ENCODE assay signal across 9 cellular contexts in genomic region chr1:43976045-43976444, GRCh38. TPM values are rescaled to one million over a fixed set of nuclear protein-coding genes. Genes with fewer than 3 reads are reported as not detected.
A peak's percentile ranks its signal among the peaks of the same experiment; 100 is the strongest.
DNase-seq lines count a peak whose midpoint lies in the region; ATAC-seq, FAIRE-seq and TF ChIP-seq lines count a peak whose summit lies in the region.
"Had no signal": no experiment of that assay in that cellular context is flagged by ENCODE, and none has a peak within 500 bp of the region (broad histone marks: within the 10 kb centered on the region; RNA-seq: fewer than 3 reads in every experiment).

No MANE protein-coding gene starts in this region.

- H2BK5ac ChIP-seq in IMR-90 (ENCODE audit: low read depth, low read length, poor library complexity, severe bottlenecking): no peak overlapping the region

- peak overlapping the region; percentile 65 for H3K4me2 ChIP-seq in IMR-90 (ENCODE audit: low read depth, low read length)
- peak overlapping the region; percentile 100 for H3K4me2 ChIP-seq in mammary epithelial cell (ENCODE audit: insufficient read depth, low read depth, low read length)

- peaks cover 35% of the 10 kb centered on the region for H3K9me1 ChIP-seq in IMR-90 (ENCODE audit: insufficient read depth, low read length)

- CTCF ChIA-PET in IMR-90 (lab: Yijun Ruan, JAX) (no interaction called here), mammary epithelial cell (lab: Charles Lee; ENCODE audit: low non-redundant PET) (no interaction called here)

- no peak overlapping the region for H4K8ac ChIP-seq in IMR-90 (ENCODE audit: low read depth in 2 of 2, low read length in 2 of 2)

- H2AFZ ChIP-seq in ACC112 (ENCODE audit: low read length, unreplicated experiment) (no peak overlapping the region), IMR-90 (replicated peaks; ENCODE audit: low read length, poor library complexity) (no peak overlapping the region), mammary epithelial cell (ENCODE audit: low read depth, low read length) (no peak overlapping the region)

- H4K20me1 ChIP-seq in IMR-90 (ENCODE audit: insufficient read depth, low read length): peaks cover 27% of the 10 kb centered on the region
- H4K20me1 ChIP-seq in mammary epithelial cell (ENCODE audit: insufficient read depth, low read length): no peaks in the 10 kb centered on the region

- H3K18ac ChIP-seq in IMR-90 (ENCODE audit: low read depth, low read length): no peak overlapping the region

- H3K23ac ChIP-seq in IMR-90 (ENCODE audit: low read depth, low read length): peak overlapping the region; percentile 86; the same call in 1 of the 2 replicates

- no peak for TF ChIP-seq POLR2A in IMR-90 (IDR thresholded peaks at IDR 0.05; ENCODE audit: low read depth, low read length)

- POLR2A ChIA-PET in IMR-90 (lab: Charles Lee; ENCODE audit: unreplicated experiment): no interaction called here

- dilution Hi-C loops in IMR-90 (cut with HindIII; ENCODE audit: low sequenced_read_pairs, unreplicated experiment): no loop called here
- dilution Hi-C loops in mammary epithelial cell (cut with HindIII; ENCODE audit: low sequenced_read_pairs): loop anchor here (10.0 kb wide), 4 partner anchors 69 to 691 kb away; partner anchors contain the start of gene C1orf210

- H3K4me1 ChIP-seq in ACC112 (ENCODE audit: control insufficient read depth, insufficient read depth, low read length, unreplicated experiment) (peaks cover 36% of the 10 kb centered on the region), IMR-90 (ENCODE audit: control insufficient read depth, insufficient read depth, low read length) (peaks cover 23% of the 10 kb centered on the region), mammary epithelial cell (ENCODE audit: insufficient read depth, low read length) (peaks cover 46% of the 10 kb centered on the region), muscle layer of colon (ENCODE audit: insufficient read depth, low read length) (peaks cover 53% of the 10 kb centered on the region)

- H3K4ac ChIP-seq in IMR-90 (ENCODE audit: low read depth, low read length): no peak overlapping the region

- no peak overlapping the region for H2BK20ac ChIP-seq in IMR-90 (ENCODE audit: low read depth, low read length)

- H3K79me2 ChIP-seq in ACC112 (ENCODE audit: control insufficient read depth, insufficient read depth, low read length, unreplicated experiment): peaks cover 55% of the 10 kb centered on the region
- H3K79me2 ChIP-seq in mammary epithelial cell (ENCODE audit: insufficient read depth, low read length): peaks cover 66% of the 10 kb centered on the region

- in situ Hi-C loops in IMR-90 (cut with MboI; ENCODE audit: low sequenced_read_pairs): no loop called here
- in situ Hi-C loops in mammary epithelial cell (cut with MboI; ENCODE audit: low sequenced_read_pairs in 2 of 2): no loop called here

- H3K9ac ChIP-seq in IMR-90 (ENCODE audit: low read depth, low read length) (peak overlapping the region; percentile 71), mammary epithelial cell (ENCODE audit: insufficient read depth, low read length) (peak overlapping the region; percentile 77), muscle layer of colon (ENCODE audit: low read length) (peak overlapping the region; percentile 65)

- H3K27me3 ChIP-seq in ACC112 (ENCODE audit: insufficient read depth, low read length): no peaks in the 10 kb centered on the region
- no peaks in the 10 kb centered on the region for H3K27me3 ChIP-seq in IMR-90 (ENCODE audit: control insufficient read depth, insufficient read depth, low read length)
- no peaks in the 10 kb centered on the region for H3K27me3 ChIP-seq in mammary epithelial cell (ENCODE audit: insufficient read depth, low read length)
- no peaks in the 10 kb centered on the region for H3K27me3 ChIP-seq in muscle layer of colon (ENCODE audit: control insufficient read depth in 1 of 2, insufficient read depth in 2 of 2, low read length in 2 of 2)

- intact Hi-C loops in IMR-90 (cut with micrococcal nuclease): no loop called here
- intact Hi-C loops in mammary epithelial cell (cut with micrococcal nuclease): no loop called here

- H4K91ac ChIP-seq in IMR-90 (ENCODE audit: insufficient read depth, low read depth, low read length): no peak overlapping the region

- peak overlapping the region; percentile 76; the same call in 1 of the 2 replicates for H2AK5ac ChIP-seq in IMR-90 (ENCODE audit: low read depth, low read length)

- ATAC-seq in IMR-90 (ENCODE audit: low read depth): no peak
- no peak for ATAC-seq in GM18907 (IDR thresholded peaks at IDR 0.05; ENCODE audit: unreplicated experiment)

- no peak overlapping the region for H2BK15ac ChIP-seq in IMR-90 (ENCODE audit: low read depth, low read length)

- H3K36me3 ChIP-seq in ACC112 (ENCODE audit: insufficient read depth, low read length) (peaks cover 11% of the 10 kb centered on the region; the same call in 1 of the 2 replicates), IMR-90 (ENCODE audit: control insufficient read depth, insufficient read depth, low read length) (peaks cover 25% of the 10 kb centered on the region), mammary epithelial cell (ENCODE audit: insufficient read depth, low read length) (peaks cover 15% of the 10 kb centered on the region), muscle layer of colon (ENCODE audit: insufficient read depth, low read length) (peaks cover 35% of the 10 kb centered on the region)

- TF ChIP-seq CTCF in IMR-90 (conservative IDR thresholded peaks at IDR 0.05; ENCODE audit: low read depth, low read length): no peak; the same call in 1 of the 2 replicates
- peak; percentile 1 to 8 for TF ChIP-seq CTCF in mammary epithelial cell (conservative IDR thresholded peaks at IDR 0.05 in 1 of 2, IDR thresholded peaks at IDR 0.05 in 1 of 2; ENCODE audit: extremely low read depth in 1 of 2, insufficient read depth in 1 of 2, low read depth in 1 of 2, low read length in 2 of 2)

- no peak overlapping the region for H3K27ac ChIP-seq in ACC112 (ENCODE audit: low read depth, low read length)
- H3K27ac ChIP-seq in IMR-90 (ENCODE audit: insufficient read depth, low read length): peak overlapping the region; percentile 73; the same call in 1 of the 2 replicates
- no peak overlapping the region for H3K27ac ChIP-seq in mammary epithelial cell (ENCODE audit: insufficient read depth, low read depth, low read length)
- H3K27ac ChIP-seq in muscle layer of colon (ENCODE audit: low read depth, low read length): peak overlapping the region; percentile 36

- no CpG with 5 or more reads among the region's 4 CpGs for WGBS in IMR-90 (ENCODE audit: extremely low coverage in 2 of 2, insufficient read length in 1 of 2), 2 experiments
- WGBS in mammary epithelial cell (ENCODE audit: low coverage, missing lambda C conversion rate): 50% methylated on average over 2 of the region's 4 CpGs

- BruUV-seq in IMR-90 (replicated peaks; lab: Mats Ljungman, UMichigan) (no TSS peak), mammary epithelial cell (replicated peaks; lab: Mats Ljungman, UMichigan) (no TSS peak)

- peak overlapping the region; percentile 86 for H3K4me3 ChIP-seq in ACC112 (ENCODE audit: low read depth, low read length)
- H3K4me3 ChIP-seq in IMR-90 (ENCODE audit: insufficient read depth, low read depth, low read length): peak overlapping the region; percentile 76; the same call in 1 of the 2 replicates
- H3K4me3 ChIP-seq in mammary epithelial cell (replicated peaks in 1 of 3; ENCODE audit: insufficient read depth in 1 of 3, low read depth in 2 of 3, low read length in 3 of 3): peak overlapping the region; percentile 86 to 94 (median 89)
- peak overlapping the region; percentile 84 to 96 for H3K4me3 ChIP-seq in muscle layer of colon (ENCODE audit: low read depth in 1 of 2, low read length in 2 of 2)

- H3K56ac ChIP-seq in IMR-90 (ENCODE audit: extremely low read depth, insufficient read depth, low read length): no peak overlapping the region

- peak overlapping the region; percentile 94 for H2AK9ac ChIP-seq in IMR-90 (replicated peaks; ENCODE audit: low read depth, low read length, poor library complexity)

- no peak overlapping the region for H4K5ac ChIP-seq in IMR-90 (ENCODE audit: low read depth, low read length)

- no peak overlapping the region for H3K14ac ChIP-seq in IMR-90 (replicated peaks; ENCODE audit: low read depth, low read length)

- H3K9me3 ChIP-seq in IMR-90 (ENCODE audit: control insufficient read depth, insufficient read depth, low read length) (no peaks in the 10 kb centered on the region), mammary epithelial cell (replicated peaks; ENCODE audit: insufficient read depth, low read length) (no peaks in the 10 kb centered on the region), muscle layer of colon (ENCODE audit: low read length) (no peaks in the 10 kb centered on the region)

- no peak for FAIRE-seq in RCC 7860 (lab: Jason Lieb, UNC)

- no peak for TF ChIP-seq RAD21 in IMR-90 (IDR thresholded peaks at IDR 0.05; ENCODE audit: low read length)

- H2BK120ac ChIP-seq in IMR-90 (ENCODE audit: low read depth, low read length): no peak overlapping the region

- DNase-seq in IMR-90: no peak
- no peak for DNase-seq in mammary epithelial cell
- no peak for DNase-seq in RCC 7860 (ENCODE audit: low spot score)
- no peak for DNase-seq in NCI-H1048 (lab: John Stamatoyannopoulos, UW)
- no peak for DNase-seq in dermis blood vessel endothelial cell
- DNase-seq: foreskin melanocyte had no signal

- H3K79me1 ChIP-seq in IMR-90 (ENCODE audit: low read depth in 1 of 2, low read length in 2 of 2): peaks cover 39 to 61% of the 10 kb centered on the region in 2 experiments; a peak in 3 of 4 replicates

RNA-seq across cellular contexts. Expression of gene ATP6V0B, which starts 1.3 kb away (rescaled TPM):
- total RNA-seq in IMR-90 (2012; rRNA removed): 72.1 and 80.3 TPM in 2 replicates
- polyA plus RNA-seq in IMR-90 (2012; rRNA removed): 169 and 209 TPM in 2 replicates
- 211 and 228 TPM in 2 replicates for polyA plus RNA-seq in IMR-90 (2012; cell fraction: cytosol; rRNA removed)
- polyA plus RNA-seq in IMR-90 (2012; cell fraction: nucleus; rRNA removed; ENCODE audit: low replicate concordance): 173 and 195 TPM in 2 replicates
- 100 to 1,000 TPM in 1 of 2 donors, 10 to 100 TPM in 1; 84.4 to 127 TPM for total RNA-seq in mammary epithelial cell
- polyA plus RNA-seq in mammary epithelial cell: 199 TPM
- 104 TPM for polyA minus RNA-seq in mammary epithelial cell
- total RNA-seq in dermis blood vessel endothelial cell: 64.6 and 99.2 TPM in 2 replicates

RNA-seq across cellular contexts. Expression of gene B4GALT2, which starts 3.0 kb away (rescaled TPM):
- total RNA-seq in IMR-90 (2012; rRNA removed) (57.2 and 60.8 TPM in 2 replicates), mammary epithelial cell (100 to 1,000 TPM in 1 of 2 donors, 10 to 100 TPM in 1; 88.2 to 103 TPM), dermis blood vessel endothelial cell (50.2 and 64.4 TPM in 2 replicates)
- polyA plus RNA-seq in IMR-90 (2012; rRNA removed) (52.3 and 74.7 TPM in 2 replicates), mammary epithelial cell (71.7 TPM)
- polyA plus RNA-seq in IMR-90 (2012; cell fraction: cytosol; rRNA removed): 67.7 and 79.7 TPM in 2 replicates
- 31.2 and 77.9 TPM in 2 replicates for polyA plus RNA-seq in IMR-90 (2012; cell fraction: nucleus; rRNA removed; ENCODE audit: low replicate concordance)
- polyA minus RNA-seq in mammary epithelial cell: 102 TPM

RNA-seq across cellular contexts. Expression of gene DPH2, which starts 6.2 kb away (rescaled TPM):
- total RNA-seq in IMR-90 (2012; rRNA removed) (18.9 and 21.0 TPM in 2 replicates), mammary epithelial cell (10 to 100 TPM; 28.4 to 31.7 TPM), dermis blood vessel endothelial cell (24.2 and 24.3 TPM in 2 replicates)
- polyA plus RNA-seq in IMR-90 (2012; rRNA removed) (32.2 and 38.0 TPM in 2 replicates), mammary epithelial cell (34.8 TPM)
- polyA plus RNA-seq in IMR-90 (2012; cell fraction: cytosol; rRNA removed): 23.4 and 39.1 TPM in 2 replicates
- polyA plus RNA-seq in IMR-90 (2012; cell fraction: nucleus; rRNA removed; ENCODE audit: low replicate concordance): 133 and 182 TPM in 2 replicates
- 34.2 TPM for polyA minus RNA-seq in mammary epithelial cell

RNA-seq across cellular contexts. Expression of gene CCDC24, which starts 15.4 kb away (rescaled TPM):
- 1.4 and 1.7 TPM in 2 replicates for total RNA-seq in IMR-90 (2012; rRNA removed)
- 4.3 and 4.6 TPM in 2 replicates for polyA plus RNA-seq in IMR-90 (2012; rRNA removed)
- polyA plus RNA-seq in IMR-90 (2012; cell fraction: cytosol; rRNA removed): 4.3 and 4.7 TPM in 2 replicates
- 11.7 and 31.3 TPM in 2 replicates for polyA plus RNA-seq in IMR-90 (2012; cell fraction: nucleus; rRNA removed; ENCODE audit: low replicate concordance)
- 10 to 100 TPM in 1 of 2 donors, 1 to 10 TPM in 1; 5.8 to 10.5 TPM for total RNA-seq in mammary epithelial cell
- 5.4 TPM for polyA plus RNA-seq in mammary epithelial cell
- 1.3 TPM for polyA minus RNA-seq in mammary epithelial cell
- 1.7 and 2.2 TPM in 2 replicates for total RNA-seq in dermis blood vessel endothelial cell

RNA-seq across cellular contexts. Expression of gene IPO13, which starts 29.3 kb away (rescaled TPM):
- 14.2 and 15.2 TPM in 2 replicates for total RNA-seq in IMR-90 (2012; rRNA removed)
- polyA plus RNA-seq in IMR-90 (2012; rRNA removed): 18.7 and 19.0 TPM in 2 replicates
- polyA plus RNA-seq in IMR-90 (2012; cell fraction: cytosol; rRNA removed): 17.0 and 20.8 TPM in 2 replicates
- 38.2 and 128 TPM in 2 replicates for polyA plus RNA-seq in IMR-90 (2012; cell fraction: nucleus; rRNA removed; ENCODE audit: low replicate concordance)
- 10 to 100 TPM; 35.5 to 53.0 TPM for total RNA-seq in mammary epithelial cell
- 38.6 TPM for polyA plus RNA-seq in mammary epithelial cell
- polyA minus RNA-seq in mammary epithelial cell: 64.5 TPM
- total RNA-seq in dermis blood vessel endothelial cell: 14.8 and 17.3 TPM in 2 replicates

Comparison
In these comparisons a context has a peak if more than half of its experiments do, and no peak if none do; other contexts are left out.
1. H3K27ac ChIP-seq: peak in IMR-90 (single experiment) and muscle layer of colon (single experiment); none in ACC112 (single experiment) and mammary epithelial cell (single experiment).
2. Peak in every context shown above with its lines, with median percentiles within 50 percentile points of each other: H3K4me3 ChIP-seq and H3K9ac ChIP-seq.